In the genomic region with DNA sequence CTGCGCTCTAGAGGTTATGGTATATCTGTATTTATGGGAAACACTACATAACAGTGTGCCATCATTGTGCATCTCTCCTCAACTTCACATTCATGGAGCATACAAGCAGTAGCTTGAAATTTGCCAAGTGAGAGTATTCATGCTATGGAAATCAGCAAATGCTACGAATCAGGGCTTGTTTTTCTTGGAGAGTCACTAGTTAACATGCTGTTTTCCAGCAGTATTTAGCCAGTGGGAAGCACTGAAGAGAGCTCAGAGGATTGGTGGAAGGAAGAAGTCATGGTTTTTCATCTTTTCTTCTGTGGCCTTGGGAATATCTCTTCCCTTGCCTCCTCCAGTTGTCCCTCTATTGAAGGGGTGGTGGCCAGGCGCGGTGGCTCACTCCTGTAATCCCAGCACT, we compare ENCODE assay signal across 24 cellular contexts.
"Had no signal": no experiment of that assay in that cellular context is flagged by ENCODE, and none has a peak within 500 bp of the region (broad histone marks: within the 10 kb centered on the region; RNA-seq: fewer than 3 reads in every experiment).

No MANE protein-coding gene starts in this region.

- H3K79me2 ChIP-seq: parathyroid adenoma had no signal

- ATAC-seq: naive thymus-derived CD4-positive, alpha-beta T cell; natural killer cell; psoas muscle; right cardiac atrium; right lobe of liver; stimulated activated effector memory CD8-positive, alpha-beta T cell treated with anti-CD3 and anti-CD28 coated beads, Interleukin-12 subunit alpha, Interleukin-12 subunit beta, amount 100 ng/mL, for 72 hours; upper lobe of right lung had no signal

- H3K27ac ChIP-seq: neural progenitor cell, ovary, parathyroid adenoma, psoas muscle, right lobe of liver, sigmoid colon, stomach, suprapubic skin, testis, tibial artery, transverse colon, upper lobe of right lung, uterus had no signal

- H2AFZ ChIP-seq: neural progenitor cell, parathyroid adenoma had no signal

- H3K9ac ChIP-seq: neural progenitor cell, parathyroid adenoma had no signal

- H3K4me3 ChIP-seq: neural progenitor cell, ovary, psoas muscle, right lobe of liver, sigmoid colon, stomach, suprapubic skin, testis, tibial artery, transverse colon, upper lobe of right lung, uterus had no signal

- H3K4me2 ChIP-seq: neural progenitor cell had no signal

- DNase-seq: naive thymus-derived CD4-positive, alpha-beta T cell; natural killer cell; ovary; psoas muscle; right cardiac atrium; right lobe of liver; sigmoid colon; small intestine; stimulated activated CD4-positive, alpha-beta T cell treated with anti-CD3 and anti-CD28 coated beads, Interleukin-15, amount 100 ng/mL, for 24 hours; stimulated activated CD4-positive, alpha-beta T cell treated with anti-CD3 and anti-CD28 coated beads, Interleukin-2, amount 100 ng/mL, for 24 hours; stimulated activated CD4-positive, alpha-beta T cell treated with anti-CD3 and anti-CD28 coated beads, Interleukin-2, amount 100 ng/mL, for 48 hours; stimulated activated CD4-positive, alpha-beta T cell treated with anti-CD3 and anti-CD28 coated beads, Interleukin-4, amount 100 ng/mL, for 24 hours; stimulated activated naive B cell treated with anti-CD40 and anti-IgM and Interleukin-4, amounts not matched to agents 10 μg/mL and 1 μg/mL and 100 μg/mL, for 72 hours; stimulated activated naive CD4-positive, alpha-beta T cell treated with Interleukin-2 at 50 U/mL for 16 hours; stomach; testis; tibial artery; transverse colon; upper lobe of right lung; uterus had no signal

- H3K27me3 ChIP-seq: neural progenitor cell, ovary, suprapubic skin, testis, transverse colon, uterus had no signal

- H3K9me3 ChIP-seq: ovary, psoas muscle, right lobe of liver, sigmoid colon, stomach, suprapubic skin, testis, tibial artery, transverse colon, upper lobe of right lung, uterus had no signal

- FAIRE-seq: small intestine had no signal

- H3K4me1 ChIP-seq: parathyroid adenoma, psoas muscle, right lobe of liver, suprapubic skin, testis, tibial artery, transverse colon, upper lobe of right lung, uterus had no signal

- H3K36me3 ChIP-seq: neural progenitor cell, ovary, right lobe of liver, sigmoid colon, stomach, suprapubic skin, tibial artery, transverse colon, upper lobe of right lung, uterus had no signal
